ENCODE assay signal across 8 cellular contexts in genomic region chr4:82889287-82889686, GRCh38. TPM values are rescaled to one million over a fixed set of nuclear protein-coding genes. Genes with fewer than 3 reads are reported as not detected.
DNase-seq lines count a peak whose midpoint lies in the region; ATAC-seq, FAIRE-seq and TF ChIP-seq lines count a peak whose summit lies in the region.

No MANE protein-coding gene starts in this region.

- intact Hi-C loops in K562 (cut with micrococcal nuclease): no loop called here

- H3K27ac ChIP-seq in ACC112 (ENCODE audit: low read depth, low read length) (0 out of 2 replicates have a peak overlapping the region, but pooled peaks have one; percentile 97), K562 (ENCODE audit: extremely low read depth, low read depth, low read length) (peak overlapping the region; percentile 97; the same call in 2 of the 3 replicates), mesenchymal stem cell (ENCODE audit: low read length, poor library complexity, severe bottlenecking) (no peak overlapping the region)

- peaks cover 5% of the 10 kb centered on the region; the same call in 1 of the 2 replicates for H3K9me3 Mint-ChIP-seq in HFFc6

- H2BK120ac ChIP-seq in mesenchymal stem cell (ENCODE audit: low read depth, low read length): no peak overlapping the region

- peaks cover 11% of the 10 kb centered on the region for H3K27me3 Mint-ChIP-seq in HFFc6 (ENCODE audit: insufficient read depth)

- CTCF ChIA-PET in K562 (lab: Yijun Ruan, JAX; ENCODE audit: low intra/inter-chr PET ratio): no interaction called here

- POLR2A ChIA-PET in K562 (lab: Yijun Ruan, JAX): interaction anchor here (0.7 to 3.9 kb wide), 10 partner anchors 11 to 608 kb away, joined by 3 to 39 read pairs (median 3); partner anchors contain the start of gene THAP9

- no peak for TF ChIP-seq POLR2A in K562 (conservative IDR thresholded peaks at IDR 0.05)

- peak overlapping the region; percentile 96 for H3K4me3 Mint-ChIP-seq in HFFc6

- H2AFZ ChIP-seq in ACC112 (ENCODE audit: low read length, unreplicated experiment): no peak overlapping the region
- H2AFZ ChIP-seq in K562 (ENCODE audit: low read depth, low read length): no peak overlapping the region
- H2AFZ ChIP-seq in mesenchymal stem cell (ENCODE audit: low read depth, low read length): no peak overlapping the region

- H2BK12ac ChIP-seq in mesenchymal stem cell (ENCODE audit: low read length in 2 of 2): no peak overlapping the region

- H3K9me1 ChIP-seq in K562 (ENCODE audit: control insufficient read depth, insufficient read depth, low read length): no peaks in the 10 kb centered on the region

- H3K4me2 ChIP-seq in K562 (ENCODE audit: insufficient read depth, low read length) (peak overlapping the region; percentile 92), mesenchymal stem cell (ENCODE audit: low read length, poor library complexity, severe bottlenecking) (peak overlapping the region; percentile 50)

- in situ Hi-C loops in K562 (cut with MboI): no loop called here

- no peaks in the 10 kb centered on the region for H3K27me3 ChIP-seq in ACC112 (ENCODE audit: insufficient read depth, low read length)
- H3K27me3 ChIP-seq in K562 (ENCODE audit: control insufficient read depth in 2 of 2, insufficient read depth in 2 of 2, low read length in 2 of 2): no peaks in the 10 kb centered on the region
- H3K27me3 ChIP-seq in mesenchymal stem cell (ENCODE audit: control insufficient read depth in 1 of 2, insufficient read depth in 1 of 2, low read length in 2 of 2): no peaks in the 10 kb centered on the region

- no peak overlapping the region for H2BK5ac ChIP-seq in mesenchymal stem cell (ENCODE audit: low read depth, low read length, poor library complexity, severe bottlenecking)

- H2BK15ac ChIP-seq in mesenchymal stem cell (ENCODE audit: low read depth, poor library complexity, severe bottlenecking): no peak overlapping the region

- no peak for TF ChIP-seq RAD21 in K562 (CRISPR knock-in tag; conservative IDR thresholded peaks at IDR 0.05 in 1 of 2, IDR thresholded peaks at IDR 0.05 in 1 of 2)

- H3K27ac Mint-ChIP-seq in HFFc6: peak overlapping the region; percentile 98

- peaks cover 3% of the 10 kb centered on the region for H3K79me1 ChIP-seq in mesenchymal stem cell (replicated peaks; ENCODE audit: low read length, poor library complexity, severe bottlenecking)

- no peak overlapping the region for H3K18ac ChIP-seq in mesenchymal stem cell (ENCODE audit: low read depth in 1 of 2, low read length in 2 of 2)

- 0 out of 2 replicates have a peak, but pooled peaks cover 10% of the 10 kb centered on the region for H4K20me1 ChIP-seq in K562 (replicated peaks; ENCODE audit: control insufficient read depth, insufficient read depth, low read length)

- H3K4ac ChIP-seq in mesenchymal stem cell (ENCODE audit: low read depth in 1 of 2, low read length in 2 of 2): no peak overlapping the region

- no peak overlapping the region for H4K8ac ChIP-seq in mesenchymal stem cell (ENCODE audit: low read length)

- no peak overlapping the region for H4K91ac ChIP-seq in mesenchymal stem cell (ENCODE audit: low read length)

- no peak overlapping the region for H3K23ac ChIP-seq in mesenchymal stem cell (ENCODE audit: low read length in 2 of 2)

- peaks cover 78% of the 10 kb centered on the region for H3K79me2 ChIP-seq in ACC112 (ENCODE audit: control insufficient read depth, insufficient read depth, low read length, unreplicated experiment)
- peaks cover 82% of the 10 kb centered on the region for H3K79me2 ChIP-seq in K562 (ENCODE audit: control insufficient read depth, insufficient read depth, low read length)

- H3K4me1 ChIP-seq in ACC112 (ENCODE audit: control insufficient read depth, insufficient read depth, low read length, unreplicated experiment) (peaks cover 59% of the 10 kb centered on the region), K562 (replicated peaks in 1 of 2; ENCODE audit: control insufficient read depth in 2 of 2, insufficient read depth in 2 of 2, low read length in 2 of 2) (peaks cover 6 to 25% of the 10 kb centered on the region in 2 experiments; a peak in 4 of 5 replicates), mesenchymal stem cell (ENCODE audit: control insufficient read depth, insufficient read depth, low read depth, low read length) (peaks cover 1% of the 10 kb centered on the region)

- no peak overlapping the region for H3K14ac ChIP-seq in mesenchymal stem cell (ENCODE audit: low read length in 2 of 2)

- WGBS in K562 (ENCODE audit: insufficient coverage, low coverage, missing lambda C conversion rate): 5% methylated on average over 6 of the region's 6 CpGs
- WGBS in mesenchymal stem cell: 66% methylated on average over 5 of the region's 6 CpGs

- no peak for TF ChIP-seq CTCF in HFFc6 (IDR thresholded peaks at IDR 0.05)
- no peak for TF ChIP-seq CTCF in K562 (IDR thresholded peaks at IDR 0.05 in 2 of 3, conservative IDR thresholded peaks at IDR 0.05 in 1 of 3; ENCODE audit: insufficient read depth in 2 of 3, low read depth in 1 of 3, low read length in 3 of 3)

- H3K4me3 ChIP-seq in ACC112 (ENCODE audit: low read depth, low read length): peak overlapping the region; percentile 99
- H3K4me3 ChIP-seq in K562: peak overlapping the region; percentile 96
- peak overlapping the region in 1 of 2 experiments; percentile 94 for H3K4me3 ChIP-seq in mesenchymal stem cell (ENCODE audit: insufficient read depth in 1 of 2, low read depth in 1 of 2, low read length in 2 of 2)

- peaks cover 18% of the 10 kb centered on the region for H3K36me3 ChIP-seq in ACC112 (ENCODE audit: insufficient read depth, low read length)
- H3K36me3 ChIP-seq in K562 (ENCODE audit: control insufficient read depth, insufficient read depth, low read length): peaks cover 39% of the 10 kb centered on the region
- H3K36me3 ChIP-seq in mesenchymal stem cell (ENCODE audit: control insufficient read depth in 1 of 2, insufficient read depth in 2 of 2, low read depth in 1 of 2, low read length in 2 of 2): peaks cover 6 to 15% of the 10 kb centered on the region in 2 experiments

- no peak for FAIRE-seq in K562 (lab: Jason Lieb, UNC)

- no peaks in the 10 kb centered on the region for H3K9me3 ChIP-seq in K562 (replicated peaks; ENCODE audit: control insufficient read depth, insufficient read depth, low read depth, low read length)
- no peaks in the 10 kb centered on the region for H3K9me3 ChIP-seq in mesenchymal stem cell (ENCODE audit: control insufficient read depth, low read length)

- TF ChIP-seq EP300 in K562 (IDR thresholded peaks at IDR 0.05; ENCODE audit: low read length): no peak

- peak overlapping the region; percentile 79 to 99; a peak in 3 of 4 replicates for H3K9ac ChIP-seq in K562 (ENCODE audit: insufficient read depth in 1 of 2, low read depth in 2 of 2, low read length in 2 of 2)
- peak overlapping the region; percentile 100 for H3K9ac ChIP-seq in mesenchymal stem cell (ENCODE audit: low read length)

- BruUV-seq in K562 (replicated peaks; lab: Mats Ljungman, UMichigan): no TSS peak

- DNase-seq in HFFc6: no peak
- DNase-seq in K562 (ENCODE audit: extremely low read depth in 1 of 4, low spot score in 3 of 4): peak in 1 of 4 experiments; percentile 49
- DNase-seq in mesenchymal stem cell: no peak
- DNase-seq in NCI-H748 treated with DMSO at 0.1 percent for 48 hours (lab: John Stamatoyannopoulos, UW): no peak
- DNase-seq in SK-N-DZ (ENCODE audit: low spot score): no peak
- DNase-seq in NCI-H2081 treated with DMSO at 0.1 percent for 48 hours (lab: John Stamatoyannopoulos, UW): no peak

- ATAC-seq in K562: peak; percentile 1; the same call in 1 of the 3 replicates
- no peak for ATAC-seq in GM18517 (IDR thresholded peaks at IDR 0.05; ENCODE audit: unreplicated experiment)

- peaks cover 65% of the 10 kb centered on the region for H3K4me1 Mint-ChIP-seq in HFFc6 (ENCODE audit: low read depth)

- no peak overlapping the region for H2AK5ac ChIP-seq in mesenchymal stem cell (ENCODE audit: low read length, severe bottlenecking)

- H3K36me3 Mint-ChIP-seq in HFFc6 (ENCODE audit: low read depth): peaks cover 36% of the 10 kb centered on the region

RNA-seq across cellular contexts. Expression of gene SEC31A, which starts 1.7 kb away (rescaled TPM):
- 100 to 1,000 TPM; 304 to 395 (median 384) TPM for total RNA-seq in HFFc6 (2021; fragmentation: NEBNext Ultra II Directional; extraction: Animal tissue kit (Norgen Biotek cat#: 25700))
- 324 and 746 TPM in 2 replicates for total RNA-seq in K562 (2011; cell fraction: chromatin; rRNA removed; ENCODE audit: low replicate concordance)
- 168 and 207 TPM in 2 replicates for total RNA-seq in K562 (2011; cell fraction: nucleolus; rRNA removed)
- total RNA-seq in K562 (2011; cell fraction: nucleoplasm; rRNA removed): 327 and 417 TPM in 2 replicates
- total RNA-seq in K562 (2014; rRNA removed): 78.9 and 96.2 TPM in 2 replicates
- total RNA-seq in K562 (2014; rRNA removed; fragmentation: Illumina TruSeq; extraction: Trizol): 177 and 187 TPM in 2 replicates
- 176 and 190 TPM in 2 replicates for total RNA-seq in K562 (2015; rRNA removed; fragmentation: Illumina TruSeq; extraction: Trizol)
- total RNA-seq in K562 (2021): 173 and 174 TPM in 2 replicates
- 224 and 255 TPM in 2 replicates for polyA plus RNA-seq in K562 (2011; rRNA removed)
- 176 and 205 TPM in 2 replicates for polyA plus RNA-seq in K562 (2011; cell fraction: cytosol; rRNA removed)
- polyA plus RNA-seq in K562 (2011; cell fraction: nucleus; rRNA removed): 129 and 192 TPM in 2 replicates
- polyA plus RNA-seq in K562 (2012): 136 and 141 TPM in 2 replicates
- polyA plus RNA-seq in K562 (2014; fragmentation: Illumina TruSeq; extraction: Trizol): 186 and 241 TPM in 2 replicates
- polyA plus RNA-seq in K562 (2014; fragmentation: Nextera tagmentation; extraction: Ambion mirVana): 100 to 1,000 TPM; 106 to 142 TPM
- 117 and 131 TPM in 2 replicates for polyA plus RNA-seq in K562 (2014; rRNA removed)
- polyA minus RNA-seq in K562 (2011; rRNA and poly(A)+ RNA removed): 343 and 404 TPM in 2 replicates
- polyA minus RNA-seq in K562 (2011; cell fraction: cytosol; rRNA and poly(A)+ RNA removed): 116 and 145 TPM in 2 replicates
- polyA minus RNA-seq in K562 (2011; cell fraction: nucleus; rRNA and poly(A)+ RNA removed): 131 and 236 TPM in 2 replicates
- polyA plus RNA-seq in mesenchymal stem cell (2013, experiment 1 of 2): 381 TPM
- 357 TPM for polyA plus RNA-seq in mesenchymal stem cell (2013, experiment 2 of 2)
- 66.9 and 98.7 TPM in 2 replicates for polyA plus RNA-seq in SK-N-DZ (2014; cell fraction: cytosol; rRNA removed)
- polyA plus RNA-seq in SK-N-DZ (2014; cell fraction: nucleus; rRNA removed): 76.5 and 121 TPM in 2 replicates

RNA-seq across cellular contexts. Expression of gene THAP9, which starts 11.2 kb away (rescaled TPM):
- total RNA-seq in HFFc6 (2021; fragmentation: NEBNext Ultra II Directional; extraction: Animal tissue kit (Norgen Biotek cat#: 25700)): 1 to 10 TPM in 5 of 6 experiments, under 1 TPM in 1; 0.87 to 2.2 (median 1.5) TPM
- 6.4 and 16.1 TPM in 2 replicates for total RNA-seq in K562 (2011; cell fraction: chromatin; rRNA removed; ENCODE audit: low replicate concordance)
- total RNA-seq in K562 (2011; cell fraction: nucleolus; rRNA removed): 6.0 and 6.2 TPM in 2 replicates
- 3.9 and 6.7 TPM in 2 replicates for total RNA-seq in K562 (2011; cell fraction: nucleoplasm; rRNA removed)
- total RNA-seq in K562 (2014; rRNA removed) (3.4 and 4.7 TPM in 2 replicates), K562 (2014; rRNA removed; fragmentation: Illumina TruSeq; extraction: Trizol) (5.8 and 6.6 TPM in 2 replicates), K562 (2015; rRNA removed; fragmentation: Illumina TruSeq; extraction: Trizol) (5.8 and 7.0 TPM in 2 replicates), K562 (2021) (4.5 and 5.4 TPM in 2 replicates)
- polyA plus RNA-seq in K562 (2011; rRNA removed) (6.0 and 6.9 TPM in 2 replicates), K562 (2014; fragmentation: Illumina TruSeq; extraction: Trizol) (3.7 and 3.8 TPM in 2 replicates), K562 (2014; fragmentation: Nextera tagmentation; extraction: Ambion mirVana) (1 to 10 TPM; 4.8 to 5.6 TPM), K562 (2014; rRNA removed) (3.4 and 5.4 TPM in 2 replicates)
- 1.1 and 1.6 TPM in 2 replicates for polyA plus RNA-seq in K562 (2011; cell fraction: cytosol; rRNA removed)
- 6.2 and 6.5 TPM in 2 replicates for polyA plus RNA-seq in K562 (2011; cell fraction: nucleus; rRNA removed)
- polyA plus RNA-seq in K562 (2012): 2.8 and 4.0 TPM in 2 replicates
- 9.3 and 10.3 TPM in 2 replicates for polyA minus RNA-seq in K562 (2011; rRNA and poly(A)+ RNA removed)
- polyA minus RNA-seq in K562 (2011; cell fraction: cytosol; rRNA and poly(A)+ RNA removed): 2.6 and 5.6 TPM in 2 replicates
- polyA minus RNA-seq in K562 (2011; cell fraction: nucleus; rRNA and poly(A)+ RNA removed): 4.8 and 9.4 TPM in 2 replicates
- polyA plus RNA-seq in mesenchymal stem cell (2013, experiment 1 of 2): 1.2 TPM
- polyA plus RNA-seq in mesenchymal stem cell (2013, experiment 2 of 2): 1.8 TPM
- 8.8 and 13.7 TPM in 2 replicates for polyA plus RNA-seq in SK-N-DZ (2014; cell fraction: cytosol; rRNA removed)
- 10.0 and 20.0 TPM in 2 replicates for polyA plus RNA-seq in SK-N-DZ (2014; cell fraction: nucleus; rRNA removed)
